Comparison of ENCODE assay signal across 20 cellular contexts in the genomic region with DNA sequence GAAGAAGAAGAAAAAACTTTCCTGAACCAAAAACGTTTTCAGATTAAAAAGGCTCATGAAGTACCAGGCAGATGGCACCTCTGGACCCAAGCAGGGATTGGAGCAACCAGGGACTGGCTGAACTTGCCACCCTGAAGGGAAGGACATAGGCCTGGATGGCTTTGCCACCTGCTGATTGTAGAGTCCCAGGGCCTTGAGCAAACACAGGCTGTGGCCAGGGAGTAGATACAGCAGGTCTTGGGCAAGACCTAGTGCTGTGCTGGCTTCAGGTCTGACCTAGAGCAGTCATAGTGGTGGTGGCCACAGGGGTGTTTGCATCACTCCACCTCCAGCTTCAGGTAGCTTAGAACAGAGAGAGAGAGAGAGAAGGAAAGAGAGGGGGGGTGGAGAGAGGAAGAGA.
"Had no signal": no experiment of that assay in that cellular context is flagged by ENCODE, and none has a peak within 500 bp of the region (broad histone marks: within the 10 kb centered on the region; RNA-seq: fewer than 3 reads in every experiment).

No MANE protein-coding gene starts in this region.

- H3K4me2 ChIP-seq: hepatocyte had no signal

- H2AFZ ChIP-seq: hepatocyte had no signal

- H3K4me1 Mint-ChIP-seq: naive thymus-derived CD4-positive, alpha-beta T cell; nephron progenitor cell had no signal

- H3K79me2 ChIP-seq: hepatocyte had no signal

- H3K27me3 ChIP-seq: dorsolateral prefrontal cortex, hepatocyte, suprapubic skin, thyroid gland, uterus had no signal

- H3K36me3 Mint-ChIP-seq: type B pancreatic cell had no signal

- ATAC-seq: left colon; naive thymus-derived CD4-positive, alpha-beta T cell; psoas muscle; stimulated activated naive CD8-positive, alpha-beta T cell treated with anti-CD3 and anti-CD28 coated beads, Interleukin-15, Interleukin-2, amounts not matched to agents 100 U/mL and 50 U/mL, for 24 hours had no signal

- H3K27me3 Mint-ChIP-seq: type B pancreatic cell had no signal

- H3K4me3 Mint-ChIP-seq: naive thymus-derived CD4-positive, alpha-beta T cell; nephron progenitor cell; type B pancreatic cell had no signal

- H3K4me1 ChIP-seq: psoas muscle, suprapubic skin, thyroid gland, uterus had no signal

- FAIRE-seq: kidney, small intestine had no signal

- H3K27ac ChIP-seq: dorsolateral prefrontal cortex, hepatocyte, psoas muscle, suprapubic skin, thyroid gland, uterus had no signal

- H3K36me3 ChIP-seq: suprapubic skin, thyroid gland, uterus had no signal

- DNase-seq: cortex of kidney; dorsolateral prefrontal cortex; effector CD8-positive, alpha-beta T cell; foreskin melanocyte; head of caudate nucleus; kidney; left colon; mammary epithelial cell; naive thymus-derived CD4-positive, alpha-beta T cell; nephron progenitor cell; psoas muscle; retina; small intestine; stimulated activated CD4-positive, alpha-beta T cell treated with anti-CD3 and anti-CD28 coated beads, Interleukin-12 subunit alpha, Interleukin-12 subunit beta, amount 100 ng/mL, for 4 hours; stimulated activated naive CD8-positive, alpha-beta T cell treated with anti-CD3 and anti-CD28 coated beads, Interleukin-15, Interleukin-2, amounts not matched to agents 100 U/mL and 50 U/mL, for 24 hours; thyroid gland; uterus had no signal

- H3K9me3 ChIP-seq: psoas muscle, suprapubic skin, thyroid gland, uterus had no signal

- H3K4me3 ChIP-seq: dorsolateral prefrontal cortex, hepatocyte, psoas muscle, suprapubic skin, thyroid gland, uterus had no signal

- H3K27ac Mint-ChIP-seq: naive thymus-derived CD4-positive, alpha-beta T cell; nephron progenitor cell; type B pancreatic cell had no signal
